ENCODE assay signal across 9 cellular contexts in the genomic region with DNA sequence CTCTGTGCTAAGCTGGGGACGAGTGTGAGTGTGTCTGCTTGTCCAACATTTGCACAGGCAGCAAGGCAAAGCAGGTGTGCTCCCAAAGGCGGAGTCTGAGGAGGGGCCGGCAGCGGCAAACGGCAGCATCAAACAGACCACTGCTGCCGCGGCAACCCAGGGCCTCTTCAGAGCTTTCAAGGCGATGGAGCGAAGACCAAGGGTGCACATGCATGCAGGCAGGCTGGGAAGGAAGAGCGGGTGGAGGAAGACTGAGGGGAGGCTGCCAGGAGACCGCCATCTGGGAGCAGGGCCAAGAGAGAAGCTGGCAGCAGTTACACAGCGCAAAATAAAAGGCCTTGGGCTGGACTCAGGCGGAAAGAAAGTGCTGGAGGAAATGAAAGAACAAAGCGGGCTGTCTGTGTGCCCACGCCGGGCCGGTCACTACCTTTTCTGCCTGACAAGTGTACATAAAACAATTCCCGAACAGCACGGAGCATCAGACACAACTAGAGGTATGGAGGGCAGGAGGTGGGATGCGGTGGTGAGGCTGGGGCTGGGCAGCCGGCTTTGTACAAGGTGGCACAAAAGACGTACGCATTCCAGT. TPM values are rescaled to one million over a fixed set of nuclear protein-coding genes. Genes with fewer than 3 reads are reported as not detected.
A peak's percentile ranks its signal among the peaks of the same experiment; 100 is the strongest.
DNase-seq lines count a peak whose midpoint lies in the region; ATAC-seq, FAIRE-seq and TF ChIP-seq lines count a peak whose summit lies in the region.
"Had no signal": no experiment of that assay in that cellular context is flagged by ENCODE, and none has a peak within 500 bp of the region (broad histone marks: within the 10 kb centered on the region; RNA-seq: fewer than 3 reads in every experiment).

No MANE protein-coding gene starts in this region.

- TF ChIP-seq CTCF in ascending aorta (IDR thresholded peaks at IDR 0.05) (no peak), suprapubic skin (IDR thresholded peaks at IDR 0.05) (no peak)

- H3K27ac ChIP-seq in ascending aorta (peak overlapping the region; percentile 74 to 89), suprapubic skin (peak overlapping the region; percentile 58)
- H3K27ac ChIP-seq: PC-9 had no signal

- H3K27ac Mint-ChIP-seq in activated naive CD4-positive, alpha-beta T cell treated with anti-CD3 and anti-CD28 coated beads, Interleukin-2, amount 50 U/mL, for 24 hours, result peak overlapping the region; percentile 41

- 42% methylated on average over 23 of the region's 23 CpGs for WGBS in suprapubic skin

- no peaks in the 10 kb centered on the region for H3K9me3 ChIP-seq in ascending aorta
- H3K9me3 ChIP-seq in suprapubic skin, result no peaks in the 10 kb centered on the region

- H3K4me1 ChIP-seq in ascending aorta, result peaks cover 63 to 88% of the 10 kb centered on the region in 2 donors
- peaks cover 78% of the 10 kb centered on the region for H3K4me1 ChIP-seq in suprapubic skin

- intact Hi-C loops in ascending aorta (cut with DNase I), result loop anchor here (5.0 kb wide), 1 partner anchor 102 kb away; no protein-coding TSS in a partner anchor

- FAIRE-seq in urothelium cell line (lab: Jason Lieb, UNC), result no peak

- no peaks in the 10 kb centered on the region for H3K27me3 ChIP-seq in ascending aorta
- no peaks in the 10 kb centered on the region for H3K27me3 ChIP-seq in suprapubic skin

- H3K4me1 Mint-ChIP-seq in activated naive CD4-positive, alpha-beta T cell treated with anti-CD3 and anti-CD28 coated beads, Interleukin-2, amount 50 U/mL, for 24 hours, result peaks cover 10% of the 10 kb centered on the region

- no peak overlapping the region for H3K4me3 Mint-ChIP-seq in activated naive CD4-positive, alpha-beta T cell treated with anti-CD3 and anti-CD28 coated beads, Interleukin-2, amount 50 U/mL, for 24 hours

- no peaks in the 10 kb centered on the region for H3K27me3 Mint-ChIP-seq in activated naive CD4-positive, alpha-beta T cell treated with anti-CD3 and anti-CD28 coated beads, Interleukin-2, amount 50 U/mL, for 24 hours

- TF ChIP-seq EP300 in suprapubic skin (IDR thresholded peaks at IDR 0.05), result no peak

- peaks cover 7% of the 10 kb centered on the region for H3K36me3 Mint-ChIP-seq in activated naive CD4-positive, alpha-beta T cell treated with anti-CD3 and anti-CD28 coated beads, Interleukin-2, amount 50 U/mL, for 24 hours

- DNase-seq in activated naive CD4-positive, alpha-beta T cell treated with Interleukin-2 at 50 U/mL for 16 hours, result no peak
- peak in 1 of 2 donors; percentile 83 for DNase-seq in ascending aorta (ENCODE audit: low spot score in 2 of 2)
- peak; percentile 53 for DNase-seq in iris pigment epithelial cell (ENCODE audit: low read depth)
- no peak for DNase-seq in suprapubic skin (ENCODE audit: low spot score in 2 of 2)
- DNase-seq in urothelium cell line (ENCODE audit: low spot score), result no peak
- DNase-seq in activated gamma-delta T cell treated with Interleukin-2 at 50 U/mL for 16 hours, result no peak

- no peaks in the 10 kb centered on the region for H3K9me3 Mint-ChIP-seq in activated naive CD4-positive, alpha-beta T cell treated with anti-CD3 and anti-CD28 coated beads, Interleukin-2, amount 50 U/mL, for 24 hours

- peak overlapping the region in 1 of 2 donors; percentile 34 for H3K4me3 ChIP-seq in ascending aorta
- H3K4me3 ChIP-seq in suprapubic skin, result no peak overlapping the region
- H3K4me3 ChIP-seq: PC-9 had no signal

- H3K36me3 ChIP-seq in ascending aorta, result peaks cover 18 to 49% of the 10 kb centered on the region in 2 donors
- H3K36me3 ChIP-seq in suprapubic skin, result peaks cover 75% of the 10 kb centered on the region

- no peak for TF ChIP-seq POLR2A in suprapubic skin (IDR thresholded peaks at IDR 0.05)

- no peak for ATAC-seq in GM21717 (IDR thresholded peaks at IDR 0.05; ENCODE audit: unreplicated experiment)

RNA-seq across cellular contexts. Expression of a gene that starts 8.5 kb away (rescaled TPM):
- total RNA-seq in ascending aorta (12.1 TPM), suprapubic skin (10 to 100 TPM; 11.6 to 12.9 (median 12.6) TPM)

RNA-seq across cellular contexts. Expression of a gene that starts 25.9 kb away (rescaled TPM):
- 67.3 TPM for total RNA-seq in ascending aorta
- total RNA-seq in suprapubic skin, result 10 to 100 TPM; 18.9 to 47.2 (median 33.4) TPM
